Comparison of ENCODE assay signal across 8 cellular contexts in the genomic region with DNA sequence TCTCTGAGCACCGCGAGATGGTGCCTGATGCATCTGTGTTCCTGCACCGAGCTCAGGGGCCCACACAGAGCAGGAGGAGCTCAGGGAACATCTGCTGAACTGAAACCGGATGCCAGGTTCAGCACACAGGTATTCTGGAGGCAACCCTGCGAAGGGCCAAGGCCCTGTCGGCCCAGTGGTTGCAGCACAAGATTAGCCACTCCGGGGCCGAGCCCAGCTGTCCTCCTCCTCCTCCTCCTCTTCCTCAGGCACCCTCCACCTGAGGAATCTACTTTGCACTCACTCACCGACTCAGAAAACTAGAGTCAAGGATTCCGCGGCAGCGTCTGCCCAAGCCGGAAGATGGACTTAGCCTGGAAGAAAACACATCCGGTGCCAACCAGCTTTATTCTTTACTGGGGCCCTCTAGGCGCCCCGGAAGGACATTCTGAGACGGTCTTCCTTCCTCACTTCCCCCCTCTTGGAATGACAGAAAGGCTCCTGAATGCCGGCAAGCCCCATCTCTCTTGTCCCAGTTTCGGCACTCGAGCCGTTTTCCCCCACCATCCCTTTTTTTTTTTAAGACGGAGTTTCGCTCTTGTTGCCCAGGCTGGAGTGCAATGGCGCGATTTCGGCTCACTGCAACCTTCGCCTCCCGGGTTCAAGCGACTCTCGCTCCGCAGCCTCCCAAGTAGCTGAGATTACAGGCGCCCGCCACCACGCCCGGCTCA. TPM values are rescaled to one million over a fixed set of nuclear protein-coding genes. Genes with fewer than 3 reads are reported as not detected.
A peak's percentile ranks its signal among the peaks of the same experiment; 100 is the strongest.
DNase-seq lines count a peak whose midpoint lies in the region; ATAC-seq and TF ChIP-seq lines count a peak whose summit lies in the region.

A gene with protein sequence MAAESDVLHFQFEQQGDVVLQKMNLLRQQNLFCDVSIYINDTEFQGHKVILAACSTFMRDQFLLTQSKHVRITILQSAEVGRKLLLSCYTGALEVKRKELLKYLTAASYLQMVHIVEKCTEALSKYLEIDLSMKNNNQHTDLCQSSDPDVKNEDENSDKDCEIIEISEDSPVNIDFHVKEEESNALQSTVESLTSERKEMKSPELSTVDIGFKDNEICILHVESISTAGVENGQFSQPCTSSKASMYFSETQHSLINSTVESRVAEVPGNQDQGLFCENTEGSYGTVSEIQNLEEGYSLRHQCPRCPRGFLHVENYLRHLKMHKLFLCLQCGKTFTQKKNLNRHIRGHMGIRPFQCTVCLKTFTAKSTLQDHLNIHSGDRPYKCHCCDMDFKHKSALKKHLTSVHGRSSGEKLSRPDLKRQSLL (minus strand): TSS at position 360 of the 710 bp plus-strand sequence. CDS start 1,251 bp downstream, outside the sequence.

- peaks cover 12% of the 10 kb centered on the region for H3K36me3 Mint-ChIP-seq in CD4-positive, CD25-positive, alpha-beta regulatory T cell

- WGBS in ectodermal cell, 2 experiments: 1% methylated on average over 35 of the region's 35 CpGs

- H3K4me1 Mint-ChIP-seq in CD4-positive, CD25-positive, alpha-beta regulatory T cell: peaks cover 26 to 40% (median 33%) of the 10 kb centered on the region in 4 donors

- peak; percentile 94 for ATAC-seq in CD4-positive, CD25-positive, alpha-beta regulatory T cell (ENCODE audit: low read depth in 2 of 2)
- ATAC-seq in GM19395 (IDR thresholded peaks at IDR 0.05; ENCODE audit: unreplicated experiment): peak; percentile 99
- peak; percentile 92 for ATAC-seq in HG03558 (IDR thresholded peaks at IDR 0.05; ENCODE audit: extremely low read depth, unreplicated experiment)
- peak; percentile 96 to 100 for ATAC-seq in lower lobe of right lung

- H3K9me3 Mint-ChIP-seq in CD4-positive, CD25-positive, alpha-beta regulatory T cell: no peaks in the 10 kb centered on the region

- peak within 1 kb of the TSS; percentile 94 for H3K4me3 ChIP-seq in CD4-positive, CD25-positive, alpha-beta regulatory T cell (ENCODE audit: low read depth, low read length)
- H3K4me3 ChIP-seq in ectodermal cell (ENCODE audit: insufficient read depth, low read depth, low read length) (peak within 1 kb of the TSS; percentile 70), lower lobe of right lung (peak within 1 kb of the TSS; percentile 90)

- DNase-seq in CD4-positive, CD25-positive, alpha-beta regulatory T cell: peak; percentile 61 to 90 (median 77)
- DNase-seq in NCI-H748 (lab: John Stamatoyannopoulos, UW; ENCODE audit: unreplicated experiment): peak; percentile 86
- peak; percentile 62 for DNase-seq in activated CD4-positive, alpha-beta T cell treated with anti-CD3 and anti-CD28 coated beads, Interleukin-2, amount 50 U/mL, for 4 hours
- DNase-seq in lower lobe of right lung: peak; percentile 71
- DNase-seq in stimulated activated CD4-positive, alpha-beta T cell treated with anti-CD3 and anti-CD28 coated beads, TNF-alpha, amount 100 ng/mL, for 4 hours (ENCODE audit: low read depth in 3 of 3): peak; percentile 35 to 42 (median 38)

- H3K27ac ChIP-seq in CD4-positive, CD25-positive, alpha-beta regulatory T cell (ENCODE audit: insufficient read depth, low read length, poor library complexity, severe bottlenecking): peak within 1 kb of the TSS; percentile 87
- H3K27ac ChIP-seq in ectodermal cell (ENCODE audit: insufficient read depth, low read depth, low read length, poor library complexity, severe bottlenecking) (peak within 1 kb of the TSS; percentile 86), lower lobe of right lung (peak within 1 kb of the TSS; percentile 85)

- intact Hi-C loops in lower lobe of right lung (cut with DNase I): no loop called here

- no peaks in the 10 kb centered on the region for H3K27me3 ChIP-seq in CD4-positive, CD25-positive, alpha-beta regulatory T cell (ENCODE audit: control insufficient read depth, insufficient read depth, low read length)
- H3K27me3 ChIP-seq in ectodermal cell (ENCODE audit: control insufficient read depth, insufficient read depth, low read length, poor library complexity, severe bottlenecking) (no peaks in the 10 kb centered on the region), lower lobe of right lung (ENCODE audit: low read depth) (no peaks in the 10 kb centered on the region)

- peaks cover 15% of the 10 kb centered on the region for H3K4me1 ChIP-seq in CD4-positive, CD25-positive, alpha-beta regulatory T cell (ENCODE audit: control insufficient read depth, insufficient read depth, low read length, poor library complexity, severe bottlenecking)
- H3K4me1 ChIP-seq in ectodermal cell (ENCODE audit: control insufficient read depth, insufficient read depth, low read length): peaks cover 4% of the 10 kb centered on the region
- peaks cover 16% of the 10 kb centered on the region for H3K4me1 ChIP-seq in lower lobe of right lung

- H3K27me3 Mint-ChIP-seq in CD4-positive, CD25-positive, alpha-beta regulatory T cell: no peaks in the 10 kb centered on the region

- H3K36me3 ChIP-seq in CD4-positive, CD25-positive, alpha-beta regulatory T cell (ENCODE audit: control insufficient read depth, insufficient read depth, low read length): peaks cover 25% of the 10 kb centered on the region
- peaks cover 7% of the 10 kb centered on the region for H3K36me3 ChIP-seq in ectodermal cell (ENCODE audit: control insufficient read depth, insufficient read depth, low read length)
- peaks cover 39% of the 10 kb centered on the region for H3K36me3 ChIP-seq in lower lobe of right lung

- H3K9me3 ChIP-seq in CD4-positive, CD25-positive, alpha-beta regulatory T cell (ENCODE audit: control insufficient read depth in 2 of 2, low read length in 2 of 2): no peaks in the 10 kb centered on the region
- H3K9me3 ChIP-seq in ectodermal cell (ENCODE audit: control insufficient read depth, low read length) (no peaks in the 10 kb centered on the region), lower lobe of right lung (no peaks in the 10 kb centered on the region)

- TF ChIP-seq CTCF in lower lobe of right lung (IDR thresholded peaks at IDR 0.05): no peak

- H3K27ac Mint-ChIP-seq in CD4-positive, CD25-positive, alpha-beta regulatory T cell: peak within 1 kb of the TSS; percentile 91 to 100 (median 98)

- peak within 1 kb of the TSS; percentile 91 to 99 (median 98) for H3K4me3 Mint-ChIP-seq in CD4-positive, CD25-positive, alpha-beta regulatory T cell

RNA-seq across cellular contexts. Expression of the gene that starts here (rescaled TPM):
- 4.5 TPM for total RNA-seq in CD4-positive, CD25-positive, alpha-beta regulatory T cell
- polyA plus RNA-seq in CD4-positive, CD25-positive, alpha-beta regulatory T cell: 1 to 10 TPM in 3 of 4 donors, under 1 TPM in 1; 0.87 to 3.2 (median 1.8) TPM
- 13.7 TPM for polyA plus RNA-seq in ectodermal cell (2013, experiment 1 of 4)
- 15.6 TPM for polyA plus RNA-seq in ectodermal cell (2013, experiment 2 of 4)
- 13.6 TPM for polyA plus RNA-seq in ectodermal cell (2013, experiment 3 of 4)
- polyA plus RNA-seq in ectodermal cell (2013, experiment 4 of 4): 13.3 TPM
- total RNA-seq in lower lobe of right lung: 8.9 TPM

Comparison
In these comparisons a context has a peak if more than half of its experiments do, and no peak if none do; other contexts are left out.
1. Peak in every context shown above with its lines: DNase-seq, ATAC-seq, H3K4me3 ChIP-seq and H3K27ac ChIP-seq.